Comparison of ENCODE assay signal across 8 cellular contexts in genomic region chr7:32958046-32959025, GRCh38. TPM values are rescaled to one million over a fixed set of nuclear protein-coding genes. Genes with fewer than 3 reads are reported as not detected.
A peak's percentile ranks its signal among the peaks of the same experiment; 100 is the strongest.
DNase-seq lines count a peak whose midpoint lies in the region; ATAC-seq and TF ChIP-seq lines count a peak whose summit lies in the region.

No MANE protein-coding gene starts in this region.

- H3K4me1 Mint-ChIP-seq in activated naive CD4-positive, alpha-beta T cell treated with anti-CD3 and anti-CD28 coated beads, Interleukin-2, amount 10 ng/mL, durations not matched to agents 7 days and 5 days, result peaks cover 7% of the 10 kb centered on the region
- peaks cover 16% of the 10 kb centered on the region for H3K4me1 Mint-ChIP-seq in nephron

- CTCF ChIA-PET in activated naive CD4-positive, alpha-beta T cell treated with anti-CD3 and anti-CD28 coated beads, Interleukin-2, amount 10 ng/mL, durations not matched to agents 7 days and 5 days (lab: Charles Lee), result interaction anchor here (1.3 to 1.9 kb wide), 3 partner anchors 15 to 149 kb away, joined by 4 to 8 read pairs (median 5); no protein-coding TSS in a partner anchor

- peak overlapping the region; percentile 88 for H2AFZ ChIP-seq in fibroblast of lung (ENCODE audit: low read length)

- H3K4me1 ChIP-seq in fibroblast of lung (ENCODE audit: control insufficient read depth, extremely low read depth, insufficient read depth, low read length), result no peaks in the 10 kb centered on the region

- peak overlapping the region; percentile 95 for H3K4me2 ChIP-seq in fibroblast of lung (ENCODE audit: extremely low read depth, insufficient read depth, low read length)

- TF ChIP-seq CTCF in fibroblast of lung (conservative IDR thresholded peaks at IDR 0.05 in 1 of 2, IDR thresholded peaks at IDR 0.05 in 1 of 2; ENCODE audit: low read depth in 1 of 2, low read length in 2 of 2) (no peak), nephron (IDR thresholded peaks at IDR 0.05; ENCODE audit: unreplicated experiment in 3 of 3) (no peak)

- ATAC-seq in SK-N-SH treated with all-trans-retinoic acid at 6 μM for 48 hours, result peak; percentile 14
- ATAC-seq in HG03457 (IDR thresholded peaks at IDR 0.05; ENCODE audit: unreplicated experiment), result no peak
- ATAC-seq in GM18502 (IDR thresholded peaks at IDR 0.05; ENCODE audit: poor library complexity, unreplicated experiment), result no peak
- no peak for ATAC-seq in HG03159 (IDR thresholded peaks at IDR 0.05; ENCODE audit: unreplicated experiment)

- no peak for DNase-seq in activated naive CD4-positive, alpha-beta T cell treated with anti-CD3 and anti-CD28 coated beads, Interleukin-2, amount 10 ng/mL, durations not matched to agents 7 days and 5 days
- DNase-seq in activated naive CD4-positive, alpha-beta T cell treated with Interleukin-2 at 50 U/mL for 16 hours, result no peak
- DNase-seq in fibroblast of lung (ENCODE audit: low read depth in 2 of 2), result peak; percentile 50 to 58

- H3K36me3 Mint-ChIP-seq in activated naive CD4-positive, alpha-beta T cell treated with anti-CD3 and anti-CD28 coated beads, Interleukin-2, amount 10 ng/mL, durations not matched to agents 7 days and 5 days, result no peaks in the 10 kb centered on the region
- H3K36me3 Mint-ChIP-seq in nephron (ENCODE audit: low read depth), result peaks cover 15% of the 10 kb centered on the region

- no peaks in the 10 kb centered on the region for H3K9me3 Mint-ChIP-seq in activated naive CD4-positive, alpha-beta T cell treated with anti-CD3 and anti-CD28 coated beads, Interleukin-2, amount 10 ng/mL, durations not matched to agents 7 days and 5 days
- no peaks in the 10 kb centered on the region for H3K9me3 Mint-ChIP-seq in nephron

- H3K27ac ChIP-seq in fibroblast of lung (ENCODE audit: insufficient read depth, low read length), result peak overlapping the region; percentile 92

- peak overlapping the region; percentile 68 for H3K4me3 Mint-ChIP-seq in activated naive CD4-positive, alpha-beta T cell treated with anti-CD3 and anti-CD28 coated beads, Interleukin-2, amount 10 ng/mL, durations not matched to agents 7 days and 5 days
- H3K4me3 Mint-ChIP-seq in nephron, result peak overlapping the region; percentile 88 to 93 (median 92)

- H4K20me1 ChIP-seq in fibroblast of lung (ENCODE audit: control insufficient read depth, extremely low read depth, insufficient read depth, low read length), result no peaks in the 10 kb centered on the region

- no peak overlapping the region for H3K27ac Mint-ChIP-seq in activated naive CD4-positive, alpha-beta T cell treated with anti-CD3 and anti-CD28 coated beads, Interleukin-2, amount 10 ng/mL, durations not matched to agents 7 days and 5 days
- H3K27ac Mint-ChIP-seq in nephron, result peak overlapping the region; percentile 84 to 97 (median 92)

- no peaks in the 10 kb centered on the region for H3K27me3 ChIP-seq in fibroblast of lung (ENCODE audit: control insufficient read depth, insufficient read depth, low read length)

- H3K9me3 ChIP-seq in fibroblast of lung (ENCODE audit: control insufficient read depth, insufficient read depth, low read depth, low read length), result no peaks in the 10 kb centered on the region

- peaks cover 16% of the 10 kb centered on the region for H3K79me2 ChIP-seq in fibroblast of lung (ENCODE audit: control insufficient read depth, insufficient read depth, low read length)

- peak overlapping the region; percentile 75 to 91 (median 82) for H3K4me3 ChIP-seq in fibroblast of lung (replicated peaks in 1 of 4; ENCODE audit: control extremely low read depth in 1 of 4, insufficient read depth in 1 of 4, low read depth in 3 of 4, low read length in 4 of 4)

- H3K9ac ChIP-seq in fibroblast of lung (ENCODE audit: insufficient read depth, low read length), result peak overlapping the region; percentile 90

- peaks cover 69% of the 10 kb centered on the region for H3K27me3 Mint-ChIP-seq in activated naive CD4-positive, alpha-beta T cell treated with anti-CD3 and anti-CD28 coated beads, Interleukin-2, amount 10 ng/mL, durations not matched to agents 7 days and 5 days
- H3K27me3 Mint-ChIP-seq in nephron (ENCODE audit: low read depth), result no peaks in the 10 kb centered on the region

- H3K36me3 ChIP-seq in fibroblast of lung (ENCODE audit: control insufficient read depth, insufficient read depth, low read length), result no peaks in the 10 kb centered on the region

TF ChIP-seq in SK-N-SH treated with all-trans-retinoic acid at 6 μM for 48 hours, 23 proteins besides CTCF, POLR2A, EP300 and RAD21:
- no peak for TF ChIP-seq SNAI2 (CRISPR knock-in tag; IDR thresholded peaks at IDR 0.05)
- no peak for TF ChIP-seq GLIS3 (CRISPR knock-in tag; IDR thresholded peaks at IDR 0.05)
- no peak for TF ChIP-seq ESRRG (CRISPR knock-in tag; IDR thresholded peaks at IDR 0.05)
- no peak for TF ChIP-seq CSDC2 (CRISPR knock-in tag; IDR thresholded peaks at IDR 0.05)
- TF ChIP-seq ZNF565 (CRISPR knock-in tag; conservative IDR thresholded peaks at IDR 0.05; ENCODE audit: low read depth), result no peak
- no peak for TF ChIP-seq CSRNP3 (CRISPR knock-in tag; IDR thresholded peaks at IDR 0.05)
- no peak for TF ChIP-seq ZFP30 (CRISPR knock-in tag; IDR thresholded peaks at IDR 0.05)
- no peak for TF ChIP-seq PATZ1 (CRISPR knock-in tag; IDR thresholded peaks at IDR 0.05; ENCODE audit: borderline replicate concordance)
- TF ChIP-seq POU6F1 (CRISPR knock-in tag; IDR thresholded peaks at IDR 0.05; ENCODE audit: borderline replicate concordance, low read depth), result no peak
- TF ChIP-seq PPARA (CRISPR knock-in tag; IDR thresholded peaks at IDR 0.05; ENCODE audit: borderline replicate concordance), result no peak
- TF ChIP-seq ZNF8 (CRISPR knock-in tag; IDR thresholded peaks at IDR 0.05), result no peak
- TF ChIP-seq TCF4 (CRISPR knock-in tag; IDR thresholded peaks at IDR 0.05; ENCODE audit: borderline replicate concordance), result no peak
- no peak for TF ChIP-seq ZFP3 (CRISPR knock-in tag; IDR thresholded peaks at IDR 0.05)
- no peak for TF ChIP-seq OSR1 (CRISPR knock-in tag; IDR thresholded peaks at IDR 0.05)

RNA-seq across cellular contexts. Expression of gene FKBP9, which starts 1.1 kb away (rescaled TPM):
- total RNA-seq in fibroblast of lung, result 242 and 274 TPM in 2 replicates
- 207 and 230 TPM in 2 replicates for polyA plus RNA-seq in fibroblast of lung
- 154 and 183 TPM in 2 replicates for polyA plus RNA-seq in fibroblast of lung (2012)
- polyA minus RNA-seq in fibroblast of lung (ENCODE audit: low replicate concordance), result 57.3 and 81.3 TPM in 2 replicates

Comparison
In these comparisons a context has a peak if more than half of its experiments do, and no peak if none do; other contexts are left out.
1. DNase-seq: peak in fibroblast of lung (2 of 2); none in activated naive CD4-positive, alpha-beta T cell treated with anti-CD3 and anti-CD28 coated beads, Interleukin-2, amount 10 ng/mL, durations not matched to agents 7 days and 5 days (single experiment) and activated naive CD4-positive, alpha-beta T cell treated with Interleukin-2 at 50 U/mL for 16 hours (single experiment).